In genomic region chr17:61305024-61305423, GRCh38 we compare ENCODE assay signal across 22 cellular contexts.
"Had no signal": no experiment of that assay in that cellular context is flagged by ENCODE, and none has a peak within 500 bp of the region (broad histone marks: within the 10 kb centered on the region; RNA-seq: fewer than 3 reads in every experiment).

No MANE protein-coding gene starts in this region.

- H3K9me3 ChIP-seq: body of pancreas, left ventricle myocardium inferior, mucosa of descending colon, prostate gland, right atrium auricular region, upper lobe of right lung had no signal

- H3K27me3 ChIP-seq: body of pancreas, foreskin keratinocyte, hepatocyte, right atrium auricular region, upper lobe of right lung had no signal

- DNase-seq: activated CD4-positive, alpha-beta memory T cell treated with anti-CD3 and anti-CD28 coated beads, Interleukin-2, amount 10 ng/mL, durations not matched to agents 7 days and 5 days; activated CD4-positive, alpha-beta T cell treated with anti-CD3 and anti-CD28 coated beads for 4 hours; activated CD8-positive, alpha-beta memory T cell treated with anti-CD3 and anti-CD28 coated beads, Interleukin-2, amount 10 ng/mL, durations not matched to agents 7 days and 5 days; activated naive CD4-positive, alpha-beta T cell; activated naive CD8-positive, alpha-beta T cell treated with anti-CD3 and anti-CD28 coated beads, Interleukin-2, amount 10 ng/mL, durations not matched to agents 7 days and 5 days; activated T-cell treated with anti-CD3 and anti-CD28 coated beads, Interleukin-2, amount 50 U/mL, for 1 hour; body of pancreas; foreskin keratinocyte; kidney; left ventricle myocardium inferior; mucosa of descending colon; naive B cell; stimulated activated CD4-positive, alpha-beta T cell treated with anti-CD3 and anti-CD28 coated beads, Interleukin-4, amount 100 ng/mL, for 24 hours; stimulated activated naive B cell treated with anti-CD40 and anti-IgM and Interleukin-4, amounts not matched to agents 10 μg/mL and 1 μg/mL and 100 μg/mL, for 72 hours; upper lobe of right lung had no signal

- H3K4me3 ChIP-seq: body of pancreas, hepatocyte, left ventricle myocardium inferior, mucosa of descending colon, prostate gland, right atrium auricular region, smooth muscle cell, upper lobe of right lung had no signal

- H3K4me2 ChIP-seq: hepatocyte, smooth muscle cell had no signal

- FAIRE-seq: colon, kidney had no signal

- H3K4me1 ChIP-seq: body of pancreas, foreskin keratinocyte, left ventricle myocardium inferior, prostate gland, right atrium auricular region had no signal

- H3K27ac ChIP-seq: body of pancreas, foreskin keratinocyte, hepatocyte, left ventricle myocardium inferior, prostate gland, right atrium auricular region, upper lobe of right lung had no signal

- H3K79me2 ChIP-seq: hepatocyte had no signal

- H2AFZ ChIP-seq: hepatocyte had no signal

- ATAC-seq: activated CD8-positive, alpha-beta memory T cell treated with anti-CD3 and anti-CD28 coated beads, Interleukin-2, amount 10 ng/mL, durations not matched to agents 7 days and 5 days; activated T-helper 17 cell treated with anti-CD3 and anti-CD28 coated beads, Interleukin-2, amount 50 U/mL, for 72 hours; body of pancreas; foreskin keratinocyte; mucosa of descending colon; stimulated activated naive B cell treated with anti-CD40 and anti-IgM and Interleukin-4, amounts not matched to agents 10 μg/mL and 1 μg/mL and 100 μg/mL, for 72 hours; upper lobe of right lung; WTC11 had no signal

- H3K36me3 ChIP-seq: left ventricle myocardium inferior, prostate gland, right atrium auricular region, upper lobe of right lung had no signal
